Comparison of ENCODE assay signal across 1 cellular context in the genomic region with DNA sequence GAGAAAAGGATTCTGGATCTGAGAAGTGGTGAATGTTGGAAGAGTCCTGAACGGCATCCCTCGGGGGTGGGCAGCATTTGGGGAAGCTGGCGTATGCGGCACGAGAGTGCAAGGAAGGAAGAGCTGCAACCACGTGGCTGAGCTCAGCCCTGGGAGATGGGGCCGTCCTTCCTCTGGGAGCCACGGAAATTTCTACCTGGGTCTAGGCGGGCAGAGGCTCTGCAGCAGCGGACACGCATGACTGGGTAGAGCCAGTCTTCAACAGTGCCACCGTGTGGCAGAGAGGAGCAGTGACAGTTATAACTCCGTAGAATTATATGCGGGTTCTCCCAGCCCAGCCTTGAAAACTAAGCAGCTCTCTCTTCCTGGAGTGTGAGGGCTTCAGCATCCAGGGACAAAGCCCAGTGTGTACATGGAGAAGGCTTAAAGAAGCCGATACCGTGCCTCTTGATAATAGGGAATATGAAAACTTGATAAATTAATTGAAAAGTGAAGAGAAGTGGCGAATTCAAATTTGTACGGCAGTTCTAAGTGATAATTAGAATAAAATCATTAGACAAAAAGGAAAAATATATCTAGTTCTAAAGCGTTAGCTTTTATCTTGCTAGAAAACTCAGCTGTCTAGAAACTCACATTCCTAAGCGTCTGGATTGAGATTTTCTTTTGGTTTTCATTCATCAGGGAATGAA.
TF ChIP-seq lines count a peak whose summit lies in the region.

No MANE protein-coding gene starts in this region.

TF ChIP-seq in WTC11, 78 proteins besides CTCF, POLR2A, EP300 and RAD21 (continued from another document):
- TF ChIP-seq, protein P1, sequence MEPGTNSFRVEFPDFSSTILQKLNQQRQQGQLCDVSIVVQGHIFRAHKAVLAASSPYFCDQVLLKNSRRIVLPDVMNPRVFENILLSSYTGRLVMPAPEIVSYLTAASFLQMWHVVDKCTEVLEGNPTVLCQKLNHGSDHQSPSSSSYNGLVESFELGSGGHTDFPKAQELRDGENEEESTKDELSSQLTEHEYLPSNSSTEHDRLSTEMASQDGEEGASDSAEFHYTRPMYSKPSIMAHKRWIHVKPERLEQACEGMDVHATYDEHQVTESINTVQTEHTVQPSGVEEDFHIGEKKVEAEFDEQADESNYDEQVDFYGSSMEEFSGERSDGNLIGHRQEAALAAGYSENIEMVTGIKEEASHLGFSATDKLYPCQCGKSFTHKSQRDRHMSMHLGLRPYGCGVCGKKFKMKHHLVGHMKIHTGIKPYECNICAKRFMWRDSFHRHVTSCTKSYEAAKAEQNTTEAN (CRISPR knock-in tag; IDR thresholded peaks at IDR 0.05) = 0 out of 2 replicates have a peak, but pooled peaks have one; percentile 53
